ENCODE assay signal across 14 cellular contexts in genomic region chr14:44778562-44778961, GRCh38.
DNase-seq lines count a peak whose midpoint lies in the region; ATAC-seq and TF ChIP-seq lines count a peak whose summit lies in the region.
"Had no signal": no experiment of that assay in that cellular context is flagged by ENCODE, and none has a peak within 500 bp of the region (broad histone marks: within the 10 kb centered on the region; RNA-seq: fewer than 3 reads in every experiment).

No MANE protein-coding gene starts in this region.

- H3K4me3 ChIP-seq in astrocyte of the spinal cord (ENCODE audit: low read depth, low read length), result no peak overlapping the region
- no peak overlapping the region for H3K4me3 ChIP-seq in parathyroid adenoma (ENCODE audit: low read depth, low read length)
- H3K4me3 ChIP-seq: transverse colon had no signal

- no peak overlapping the region for H3K9ac ChIP-seq in parathyroid adenoma

- no peaks in the 10 kb centered on the region for H3K27me3 ChIP-seq in parathyroid adenoma (ENCODE audit: control insufficient read depth, insufficient read depth, low read length)
- H3K27me3 ChIP-seq: transverse colon had no signal

- no peak overlapping the region for H3K4me2 ChIP-seq in parathyroid adenoma (ENCODE audit: low read length)

- peak overlapping the region; percentile 77 for H3K27ac ChIP-seq in parathyroid adenoma
- H3K27ac ChIP-seq: transverse colon had no signal

- H2AFZ ChIP-seq in parathyroid adenoma, result peak overlapping the region; percentile 59

- DNase-seq in astrocyte of the spinal cord (ENCODE audit: low read depth, low spot score), result peak; percentile 45
- DNase-seq in GM19240 (ENCODE audit: insufficient read length, low spot score), result no peak
- DNase-seq in activated naive CD4-positive, alpha-beta T cell treated with Interleukin-2 at 50 U/mL for 16 hours, result no peak
- no peak for DNase-seq in KBM-7
- DNase-seq: activated B cell treated with CpG ODN at 0.5 μM for 24 hours, GOT3, NCI-H748 treated with DMSO at 0.1 percent for 48 hours, transverse colon had no signal

- no peaks in the 10 kb centered on the region for H3K9me3 ChIP-seq in parathyroid adenoma (ENCODE audit: control insufficient read depth, low read length)
- H3K9me3 ChIP-seq: transverse colon had no signal

- H3K4me1 ChIP-seq in parathyroid adenoma, result peaks cover 9% of the 10 kb centered on the region
- H3K4me1 ChIP-seq: transverse colon had no signal

- no peaks in the 10 kb centered on the region for H3K36me3 ChIP-seq in parathyroid adenoma (ENCODE audit: control insufficient read depth, insufficient read depth, low read length)
- H3K36me3 ChIP-seq: transverse colon had no signal

- in situ Hi-C loops in astrocyte of the spinal cord (cut with HindIII; ENCODE audit: low sequenced_read_pairs) (no loop called here), KBM-7 (cut with MboI; ENCODE audit: low pct_unique_long_range_greater_than_20kb, low sequenced_read_pairs) (no loop called here)

- no peaks in the 10 kb centered on the region for H3K79me2 ChIP-seq in parathyroid adenoma

- peak; percentile 84 for ATAC-seq in GM19395 (IDR thresholded peaks at IDR 0.05; ENCODE audit: unreplicated experiment)
- ATAC-seq in HG03460 (IDR thresholded peaks at IDR 0.05; ENCODE audit: unreplicated experiment), result peak; percentile 47
- no peak for ATAC-seq in GM21515 (IDR thresholded peaks at IDR 0.05; ENCODE audit: unreplicated experiment)
- ATAC-seq: activated naive CD4-positive, alpha-beta T cell treated with anti-CD3 and anti-CD28 coated beads, Interleukin-2, amount 50 U/mL, for 72 hours; esophagus mucosa had no signal

- TF ChIP-seq CTCF in astrocyte of the spinal cord (IDR thresholded peaks at IDR 0.05; ENCODE audit: low read depth, low read length), result no peak
- no peak for TF ChIP-seq CTCF in parathyroid adenoma (IDR thresholded peaks at IDR 0.05)
